32 cellular contexts compared by ENCODE assay signal in the genomic region with DNA sequence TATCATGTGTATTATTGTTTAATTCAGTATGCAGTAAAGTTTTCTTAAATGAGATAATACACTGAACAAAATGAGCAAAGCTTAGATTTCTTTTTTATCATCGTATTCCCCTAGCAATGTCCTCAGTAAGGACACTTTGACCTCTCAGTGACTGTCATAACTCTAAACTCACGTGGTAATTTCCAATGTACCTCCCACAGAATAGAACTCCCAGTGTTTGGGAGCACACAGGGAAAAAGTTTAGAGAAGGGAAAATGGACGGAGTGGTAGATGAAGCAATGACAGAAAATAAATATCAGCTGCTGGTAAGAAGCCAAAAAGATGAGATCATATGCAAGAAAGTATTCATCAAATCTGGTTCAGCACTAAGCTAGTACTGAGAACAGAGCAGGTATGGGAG.
"Had no signal": no experiment of that assay in that cellular context is flagged by ENCODE, and none has a peak within 500 bp of the region (broad histone marks: within the 10 kb centered on the region; RNA-seq: fewer than 3 reads in every experiment).

No MANE protein-coding gene starts in this region.

- ATAC-seq: activated CD4-positive, alpha-beta T cell treated with anti-CD3 and anti-CD28 coated beads for 36 hours; activated CD8-positive, alpha-beta memory T cell treated with anti-CD3 and anti-CD28 coated beads, Interleukin-2, amount 10 ng/mL, durations not matched to agents 7 days and 5 days; activated CD8-positive, alpha-beta T cell treated with anti-CD3 and anti-CD28 coated beads, Interleukin-2, amount 10 ng/mL, durations not matched to agents 7 days and 5 days; foreskin keratinocyte; heart left ventricle; left cardiac atrium; naive thymus-derived CD4-positive, alpha-beta T cell; sciatic nerve; stimulated activated memory B cell treated with anti-CD40 and anti-IgM and Interleukin-4, amounts not matched to agents 10 μg/mL and 1 μg/mL and 100 μg/mL, for 72 hours; stimulated activated naive CD8-positive, alpha-beta T cell treated with anti-CD3 and anti-CD28 coated beads, Interleukin-15, amount 100 ng/mL, for 72 hours had no signal

- H3K4me3 Mint-ChIP-seq: activated CD4-positive, alpha-beta T cell treated with anti-CD3 and anti-CD28 coated beads for 36 hours; activated CD8-positive, alpha-beta memory T cell treated with anti-CD3 and anti-CD28 coated beads, Interleukin-2, amount 10 ng/mL, durations not matched to agents 7 days and 5 days; activated CD8-positive, alpha-beta T cell treated with anti-CD3 and anti-CD28 coated beads, Interleukin-2, amount 10 ng/mL, durations not matched to agents 7 days and 5 days; activated naive CD8-positive, alpha-beta T cell; brain; endodermal cell; mesothelial cell of epicardium; naive thymus-derived CD4-positive, alpha-beta T cell; stimulated activated memory B cell treated with anti-CD40 and anti-IgM and Interleukin-4, amounts not matched to agents 10 μg/mL and 1 μg/mL and 100 μg/mL, for 72 hours; stimulated activated naive CD8-positive, alpha-beta T cell treated with anti-CD3 and anti-CD28 coated beads, Interleukin-15, amount 100 ng/mL, for 72 hours; T-helper 2 cell treated with Interferon-gamma antibody and Interleukin-4, amounts not matched to agents 5 μg/mL and 100 μg/mL, for 36 hours had no signal

- H3K36me3 ChIP-seq: adrenal gland, ascending aorta, esophagus squamous epithelium, heart left ventricle, ovary, thyroid gland, upper lobe of left lung, vagina had no signal

- FAIRE-seq: islet of Langerhans had no signal

- H3K4me1 ChIP-seq: adrenal gland, ascending aorta, esophagus squamous epithelium, foreskin keratinocyte, heart left ventricle, thyroid gland, upper lobe of left lung, vagina had no signal

- DNase-seq: activated CD4-positive, alpha-beta T cell treated with anti-CD3 and anti-CD28 coated beads for 36 hours; activated CD4-positive, CD25-positive, alpha-beta regulatory T cell; activated CD8-positive, alpha-beta memory T cell treated with anti-CD3 and anti-CD28 coated beads, Interleukin-2, amount 10 ng/mL, durations not matched to agents 7 days and 5 days; activated CD8-positive, alpha-beta T cell treated with anti-CD3 and anti-CD28 coated beads, Interleukin-2, amount 10 ng/mL, durations not matched to agents 7 days and 5 days; activated naive CD4-positive, alpha-beta T cell; activated T-cell treated with anti-CD3 and anti-CD28 coated beads, Interleukin-2, amount 50 U/mL, for 48 hours; adrenal gland; endodermal cell; esophagus squamous epithelium; heart left ventricle; left cardiac atrium; naive thymus-derived CD4-positive, alpha-beta T cell; ovary; stimulated activated CD4-positive, alpha-beta T cell treated with anti-CD3 and anti-CD28 coated beads, Interleukin-12 subunit alpha, Interleukin-12 subunit beta, amount 100 ng/mL, for 4 hours; stimulated activated CD4-positive, alpha-beta T cell treated with anti-CD3 and anti-CD28 coated beads, Interleukin-4, amount 100 ng/mL, for 1 hour; stimulated activated naive CD8-positive, alpha-beta T cell treated with anti-CD3 and anti-CD28 coated beads, Interleukin-15, amount 100 ng/mL, for 72 hours; T-helper 1 cell; thyroid gland; upper lobe of left lung had no signal

- H3K27ac Mint-ChIP-seq: activated CD4-positive, alpha-beta T cell treated with anti-CD3 and anti-CD28 coated beads for 36 hours; activated CD8-positive, alpha-beta memory T cell treated with anti-CD3 and anti-CD28 coated beads, Interleukin-2, amount 10 ng/mL, durations not matched to agents 7 days and 5 days; activated CD8-positive, alpha-beta T cell treated with anti-CD3 and anti-CD28 coated beads, Interleukin-2, amount 10 ng/mL, durations not matched to agents 7 days and 5 days; activated naive CD8-positive, alpha-beta T cell; brain; endodermal cell; mesothelial cell of epicardium; naive thymus-derived CD4-positive, alpha-beta T cell; progenitor cell of endocrine pancreas; stimulated activated memory B cell treated with anti-CD40 and anti-IgM and Interleukin-4, amounts not matched to agents 10 μg/mL and 1 μg/mL and 100 μg/mL, for 72 hours; stimulated activated naive CD8-positive, alpha-beta T cell treated with anti-CD3 and anti-CD28 coated beads, Interleukin-15, amount 100 ng/mL, for 72 hours; T-helper 2 cell treated with Interferon-gamma antibody and Interleukin-4, amounts not matched to agents 5 μg/mL and 100 μg/mL, for 36 hours had no signal

- H3K27ac ChIP-seq: adrenal gland, ascending aorta, epithelial cell of prostate, esophagus squamous epithelium, foreskin keratinocyte, heart left ventricle, ovary, skin epidermis, thyroid gland, upper lobe of left lung, vagina had no signal

- H3K27me3 Mint-ChIP-seq: activated CD4-positive, alpha-beta T cell treated with anti-CD3 and anti-CD28 coated beads for 36 hours; activated CD8-positive, alpha-beta memory T cell treated with anti-CD3 and anti-CD28 coated beads, Interleukin-2, amount 10 ng/mL, durations not matched to agents 7 days and 5 days; activated naive CD8-positive, alpha-beta T cell; brain; naive thymus-derived CD4-positive, alpha-beta T cell; progenitor cell of endocrine pancreas; stimulated activated memory B cell treated with anti-CD40 and anti-IgM and Interleukin-4, amounts not matched to agents 10 μg/mL and 1 μg/mL and 100 μg/mL, for 72 hours; stimulated activated naive CD8-positive, alpha-beta T cell treated with anti-CD3 and anti-CD28 coated beads, Interleukin-15, amount 100 ng/mL, for 72 hours had no signal

- H3K36me3 Mint-ChIP-seq: activated CD8-positive, alpha-beta memory T cell treated with anti-CD3 and anti-CD28 coated beads, Interleukin-2, amount 10 ng/mL, durations not matched to agents 7 days and 5 days; activated naive CD8-positive, alpha-beta T cell; brain; mesothelial cell of epicardium; naive thymus-derived CD4-positive, alpha-beta T cell; stimulated activated memory B cell treated with anti-CD40 and anti-IgM and Interleukin-4, amounts not matched to agents 10 μg/mL and 1 μg/mL and 100 μg/mL, for 72 hours had no signal

- H3K9me3 Mint-ChIP-seq: endodermal cell had no signal

- H3K4me3 ChIP-seq: adrenal gland, ascending aorta, esophagus squamous epithelium, heart left ventricle, ovary, skin epidermis, thyroid gland, upper lobe of left lung, vagina had no signal

- H3K27me3 ChIP-seq: adrenal gland, ascending aorta, esophagus squamous epithelium, foreskin keratinocyte, heart left ventricle, ovary, thyroid gland, upper lobe of left lung, vagina had no signal

- H3K9me3 ChIP-seq: adrenal gland, ascending aorta, ovary, thyroid gland, upper lobe of left lung, vagina had no signal

- H3K4me1 Mint-ChIP-seq: activated CD4-positive, alpha-beta T cell treated with anti-CD3 and anti-CD28 coated beads for 36 hours; activated CD8-positive, alpha-beta memory T cell treated with anti-CD3 and anti-CD28 coated beads, Interleukin-2, amount 10 ng/mL, durations not matched to agents 7 days and 5 days; brain; endodermal cell; stimulated activated memory B cell treated with anti-CD40 and anti-IgM and Interleukin-4, amounts not matched to agents 10 μg/mL and 1 μg/mL and 100 μg/mL, for 72 hours; stimulated activated naive CD8-positive, alpha-beta T cell treated with anti-CD3 and anti-CD28 coated beads, Interleukin-15, amount 100 ng/mL, for 72 hours had no signal
